Comparison of ENCODE assay signal across 18 cellular contexts in genomic region chr19:37867831-37868230, GRCh38. TPM values are rescaled to one million over a fixed set of nuclear protein-coding genes. Genes with fewer than 3 reads are reported as not detected.
DNase-seq lines count a peak whose midpoint lies in the region; TF ChIP-seq lines count a peak whose summit lies in the region.
"Had no signal": no experiment of that assay in that cellular context is flagged by ENCODE, and none has a peak within 500 bp of the region (broad histone marks: within the 10 kb centered on the region; RNA-seq: fewer than 3 reads in every experiment).

No MANE protein-coding gene starts in this region.

- intact Hi-C loops in transverse colon (cut with DNase I; ENCODE audit: low total_unique reads): no loop called here

- H3K27me3 ChIP-seq in brain microvascular endothelial cell (replicated peaks) (no peaks in the 10 kb centered on the region), transverse colon (no peaks in the 10 kb centered on the region)
- H3K27me3 ChIP-seq: esophagus muscularis mucosa, testis had no signal

- TF ChIP-seq EP300 in transverse colon (IDR thresholded peaks at IDR 0.05; ENCODE audit: low read depth): no peak

- POLR2A ChIA-PET in HEK293T (lab: Yijun Ruan, JAX): no interaction called here

- H3K4me3 ChIP-seq in brain microvascular endothelial cell (ENCODE audit: low read depth, low read length) (no peak overlapping the region), fibroblast of villous mesenchyme (ENCODE audit: low read depth, low read length) (no peak overlapping the region), transverse colon (no peak overlapping the region)
- H3K4me3 ChIP-seq: esophagus muscularis mucosa, K562, lung, testis had no signal

- peak; percentile 22 for DNase-seq in AG08395 (ENCODE audit: low spot score)
- DNase-seq in HT1080 (ENCODE audit: low read depth): peak; percentile 29
- DNase-seq in brain microvascular endothelial cell: peak; percentile 29
- DNase-seq in fibroblast of villous mesenchyme (ENCODE audit: low read depth): peak; percentile 89
- DNase-seq in transverse colon: no peak
- no peak for DNase-seq in SKM-1 treated with dmso at 0.1 percent for 144 hours (lab: John Stamatoyannopoulos, UW; ENCODE audit: unreplicated experiment)
- DNase-seq in NCI-H1694 (lab: John Stamatoyannopoulos, UW): no peak
- no peak for DNase-seq in HEK293T (ENCODE audit: extremely low spot score)
- DNase-seq: activated T-cell treated with anti-CD3 and anti-CD28 coated beads, Interleukin-2, amount 50 U/mL, for 48 hours; NCI-H1417 treated with DMSO at 0.1 percent for 48 hours; testis had no signal

- in situ Hi-C loops in brain microvascular endothelial cell (cut with HindIII; ENCODE audit: low pct_ligation_motif_present, low sequenced_read_pairs): no loop called here
- in situ Hi-C loops in transverse colon (cut with MboI; ENCODE audit: low pct_ligation_motif_present in 1 of 4, low pct_unique_long_range_greater_than_20kb in 1 of 4, low sequenced_read_pairs in 3 of 4): no loop called here

- no peaks in the 10 kb centered on the region for H3K4me1 ChIP-seq in transverse colon
- H3K4me1 ChIP-seq: esophagus muscularis mucosa, testis had no signal

- H3K9me3 ChIP-seq in transverse colon: no peaks in the 10 kb centered on the region
- H3K9me3 ChIP-seq: esophagus muscularis mucosa, testis had no signal

- CTCF ChIA-PET in HEK293T (lab: Yijun Ruan, JAX): no interaction called here

- no peak for TF ChIP-seq POLR2A in transverse colon (IDR thresholded peaks at IDR 0.05)

- H3K27ac ChIP-seq in brain microvascular endothelial cell: no peak overlapping the region
- H3K27ac ChIP-seq in transverse colon: no peak overlapping the region
- H3K27ac ChIP-seq: esophagus muscularis mucosa, testis had no signal

- 17 to 29% methylated on average over 2 of the region's 2 CpGs for WGBS in transverse colon (ENCODE audit: low coverage in 1 of 2), 2 donors

- H3K36me3 ChIP-seq in brain microvascular endothelial cell (replicated peaks): no peaks in the 10 kb centered on the region
- no peaks in the 10 kb centered on the region for H3K36me3 ChIP-seq in transverse colon
- H3K36me3 ChIP-seq: esophagus muscularis mucosa had no signal

- TF ChIP-seq CTCF in brain microvascular endothelial cell (IDR thresholded peaks at IDR 0.05; ENCODE audit: low read depth, low read length, missing control alignments): no peak
- no peak for TF ChIP-seq CTCF in fibroblast of villous mesenchyme (IDR thresholded peaks at IDR 0.05; ENCODE audit: insufficient read depth, low read depth, low read length)
- TF ChIP-seq CTCF in transverse colon (IDR thresholded peaks at IDR 0.05): no peak

TF ChIP-seq in HEK293T, 16 proteins besides CTCF, POLR2A, EP300 and RAD21:
- TF ChIP-seq NFRKB (IDR thresholded peaks at IDR 0.05) (no peak), BHLHE40 (IDR thresholded peaks at IDR 0.05; ENCODE audit: borderline replicate concordance) (no peak), LEF1 (IDR thresholded peaks at IDR 0.05; ENCODE audit: borderline replicate concordance) (no peak), TARDBP (IDR thresholded peaks at IDR 0.05) (no peak), CTBP1 (IDR thresholded peaks at IDR 0.05; ENCODE audit: borderline replicate concordance) (no peak), ARNT (IDR thresholded peaks at IDR 0.05) (no peak), L3MBTL2 (conservative IDR thresholded peaks at IDR 0.05) (no peak), SUZ12 (IDR thresholded peaks at IDR 0.05) (no peak), PKNOX1 (IDR thresholded peaks at IDR 0.05) (no peak), ZNF384 (IDR thresholded peaks at IDR 0.05) (no peak), HDGF (IDR thresholded peaks at IDR 0.05; ENCODE audit: borderline replicate concordance) (no peak), FOXM1 (IDR thresholded peaks at IDR 0.05; ENCODE audit: borderline replicate concordance) (no peak), FOXK2 (IDR thresholded peaks at IDR 0.05) (no peak), SP1 (IDR thresholded peaks at IDR 0.05) (no peak), FOXA1 (IDR thresholded peaks at IDR 0.05) (no peak), ELF4 (IDR thresholded peaks at IDR 0.05) (no peak)
TF ChIP-seq in HEK293T: peak in this region for 0.

RNA-seq across cellular contexts. Expression of gene WDR87, which starts 38.6 kb away (rescaled TPM):
- not detected in 2 replicates for total RNA-seq in HT1080 (2014; rRNA removed; shearing (Covaris generic))
- not detected in 2 replicates for polyA plus RNA-seq in HT1080 (2015; cell fraction: cytosol; rRNA removed)
- polyA plus RNA-seq in HT1080 (2015; cell fraction: nucleus; rRNA removed): not detected in 2 replicates
- not detected in 2 replicates for total RNA-seq in fibroblast of villous mesenchyme
- not detected for total RNA-seq in transverse colon
- total RNA-seq: esophagus muscularis mucosa, K562, lung, renal cortical epithelial cell, SK-MEL-5 had no signal
- polyA plus RNA-seq: adipose tissue, K562, lung, neural cell had no signal

RNA-seq across cellular contexts. Expression of gene SIPA1L3, which starts 39.2 kb away (rescaled TPM):
- total RNA-seq in HT1080 (2014; rRNA removed; shearing (Covaris generic)): 30.2 and 31.2 TPM in 2 replicates
- polyA plus RNA-seq in HT1080 (2015; cell fraction: cytosol; rRNA removed): 36.3 and 46.6 TPM in 2 replicates
- polyA plus RNA-seq in HT1080 (2015; cell fraction: nucleus; rRNA removed): 65.1 and 71.8 TPM in 2 replicates
- total RNA-seq in fibroblast of villous mesenchyme (19.0 and 20.3 TPM in 2 replicates), transverse colon (100 to 1,000 TPM; 191 to 284 (median 231) TPM)

Comparison
In these comparisons a context has a peak if more than half of its experiments do, and no peak if none do; other contexts are left out.
1. DNase-seq: peak in AG08395 (single experiment), HT1080 (single experiment), brain microvascular endothelial cell (single experiment) and fibroblast of villous mesenchyme (single experiment); none in transverse colon (single experiment), SKM-1 treated with dmso at 0.1 percent for 144 hours (single experiment), NCI-H1694 (single experiment) and HEK293T (single experiment).